8 cellular contexts compared by ENCODE assay signal in genomic region chr17:62995377-62995885, GRCh38. TPM values are rescaled to one million over a fixed set of nuclear protein-coding genes. Genes with fewer than 3 reads are reported as not detected.
A peak's percentile ranks its signal among the peaks of the same experiment; 100 is the strongest.
DNase-seq lines count a peak whose midpoint lies in the region; ATAC-seq, FAIRE-seq and TF ChIP-seq lines count a peak whose summit lies in the region.

No MANE protein-coding gene starts in this region.

- RAD21 ChIA-PET in GM12878 (lab: Charles Lee; ENCODE audit: unreplicated experiment) = interaction anchor here (1.4 kb wide), 1 partner anchor 411 kb away, joined by 10 read pairs; no protein-coding TSS in a partner anchor

- TF ChIP-seq CTCF in GM12873 (IDR thresholded peaks at IDR 0.05; ENCODE audit: insufficient read depth, low read depth, low read length, missing control alignments) = peak; percentile 54
- TF ChIP-seq CTCF in GM12878 (IDR thresholded peaks at IDR 0.05 in 2 of 3, conservative IDR thresholded peaks at IDR 0.05 in 1 of 3; ENCODE audit: control insufficient read depth in 2 of 3, extremely low read depth in 1 of 3, insufficient read depth in 1 of 3, low read depth in 3 of 3, low read length in 3 of 3) = peak; percentile 46 to 57 (median 49)
- peak; percentile 63 for TF ChIP-seq CTCF in HepG2 (CRISPR knock-in tag; IDR thresholded peaks at IDR 0.05)

- H3K4me1 ChIP-seq in GM12878 (ENCODE audit: control insufficient read depth, insufficient read depth, low read length) (no peaks in the 10 kb centered on the region), HepG2 (ENCODE audit: insufficient read depth, low read length) (no peaks in the 10 kb centered on the region)

- H3K4me3 ChIP-seq in GM12878 (no peak overlapping the region), HepG2 (replicated peaks in 1 of 3; ENCODE audit: insufficient read depth in 1 of 3, low read depth in 2 of 3, low read length in 3 of 3) (no peak overlapping the region)

- peak; percentile 43 for TF ChIP-seq RAD21 in GM12878 (IDR thresholded peaks at IDR 0.05; ENCODE audit: insufficient read depth, low read depth, low read length)
- TF ChIP-seq RAD21 in HepG2 (CRISPR knock-in tag; IDR thresholded peaks at IDR 0.05) = no peak

- H3K27ac ChIP-seq in GM12878 (ENCODE audit: control insufficient read depth, insufficient read depth) (no peak overlapping the region), HepG2 (ENCODE audit: extremely low read length, insufficient read depth, low read length) (no peak overlapping the region)

- SMC1A ChIA-PET in GM12878 (lab: Charles Lee; ENCODE audit: uncharacterized antibody, unreplicated experiment) = interaction anchor here (1.0 to 1.9 kb wide), 2 partner anchors 411 to 414 kb away, joined by 4 to 11 read pairs; no protein-coding TSS in a partner anchor

- 52% methylated on average over 3 of the region's 3 CpGs for WGBS in GM12878 (ENCODE audit: insufficient coverage, insufficient replicate concordance, low lambda C conversion rate, missing lambda C conversion rate)
- WGBS in HepG2 (ENCODE audit: low lambda C conversion rate) = 62% methylated on average over 3 of the region's 3 CpGs

- H3K9me3 ChIP-seq in GM12878 (replicated peaks; ENCODE audit: control insufficient read depth, insufficient read depth, low read length) (no peaks in the 10 kb centered on the region), HepG2 (ENCODE audit: low read length) (no peaks in the 10 kb centered on the region)

- TF ChIP-seq EP300 in GM12878 (IDR thresholded peaks at IDR 0.05; ENCODE audit: borderline replicate concordance in 1 of 2, control insufficient read depth in 1 of 2, low read depth in 2 of 2, low read length in 2 of 2) (no peak), HepG2 (IDR thresholded peaks at IDR 0.05; ENCODE audit: low read depth in 2 of 2, low read length in 2 of 2) (no peak), HepG2 (CRISPR knock-in tag; IDR thresholded peaks at IDR 0.05; ENCODE audit: borderline replicate concordance) (no peak)

- CTCF ChIA-PET in GM12878 (lab: Yijun Ruan, JAX) (interaction anchor here (0.6 to 2.8 kb wide), 5 partner anchors 13 to 411 kb away, joined by 3 to 26 read pairs (median 3); no protein-coding TSS in a partner anchor), HepG2 (lab: Yijun Ruan, JAX; ENCODE audit: low intra/inter-chr PET ratio, low total read pairs) (interaction anchor here (1.2 to 1.7 kb wide), 2 partner anchors 410 to 412 kb away, joined by 4 to 11 read pairs; no protein-coding TSS in a partner anchor)

- TF ChIP-seq POLR2A in GM12878 (IDR thresholded peaks at IDR 0.05; ENCODE audit: low read depth, low read length) (no peak), HepG2 (IDR thresholded peaks at IDR 0.05; ENCODE audit: insufficient read depth in 1 of 2, low read depth in 2 of 2, low read length in 2 of 2) (no peak)

- H3K9ac ChIP-seq in GM12878 (ENCODE audit: control insufficient read depth, insufficient read depth, low read length) = no peak overlapping the region
- no peak overlapping the region for H3K9ac ChIP-seq in HepG2 (ENCODE audit: insufficient read depth, low read depth, low read length)

- BruUV-seq in GM12878 (replicated peaks; lab: Mats Ljungman, UMichigan) = no TSS peak
- BruUV-seq in HepG2 (replicated peaks; lab: Mats Ljungman, UMichigan) = no TSS peak

- in situ Hi-C loops in GM12878 (cut with MboI) (no loop called here), HepG2 (cut with HindIII; ENCODE audit: extremely low pct_ligation_motif_present, low pct_unique_long_range_greater_than_20kb) (no loop called here)

- DNase-seq in AG08396 (ENCODE audit: low spot score) (peak; percentile 26), NCI-H774 (lab: John Stamatoyannopoulos, UW) (peak; percentile 12), GM12878 (ENCODE audit: low read depth, low spot score) (no peak), HepG2 (ENCODE audit: low spot score) (peak; percentile 20), ureter (ENCODE audit: low spot score) (no peak)

- H3K27me3 ChIP-seq in GM12878 (replicated peaks in 1 of 2; ENCODE audit: control insufficient read depth in 2 of 2, insufficient read depth in 2 of 2, low read length in 1 of 2) = no peaks in the 10 kb centered on the region
- H3K27me3 ChIP-seq in HepG2 (ENCODE audit: control insufficient read depth in 1 of 2, insufficient read depth in 2 of 2, low read length in 2 of 2) = no peaks in the 10 kb centered on the region; a peak in 1 of 5 replicates

- H3K36me3 ChIP-seq in GM12878 (ENCODE audit: control insufficient read depth in 2 of 2, insufficient read depth in 2 of 2, low read length in 1 of 2) = no peaks in the 10 kb centered on the region
- H3K36me3 ChIP-seq in HepG2 (replicated peaks in 1 of 2; ENCODE audit: control insufficient read depth in 1 of 2, insufficient read depth in 2 of 2, low read length in 2 of 2) = no peaks in the 10 kb centered on the region

- FAIRE-seq in GM12878 (lab: Jason Lieb, UNC) (no peak), HepG2 (lab: Jason Lieb, UNC) (peak; percentile 28)

- ATAC-seq in GM12878 (peak; percentile 75), HepG2 (peak; percentile 88), HG03097 (IDR thresholded peaks at IDR 0.05; ENCODE audit: low FRiP score, unreplicated experiment) (no peak), GM21619 (IDR thresholded peaks at IDR 0.05; ENCODE audit: unreplicated experiment) (no peak)

- H3K4me2 ChIP-seq in GM12878 (ENCODE audit: control insufficient read depth, insufficient read depth) (no peak overlapping the region), HepG2 (ENCODE audit: low read depth, low read length) (no peak overlapping the region)

- POLR2A ChIA-PET in GM12878 (lab: Charles Lee) (no interaction called here), HepG2 (lab: Yijun Ruan, JAX) (no interaction called here)

- intact Hi-C loops in GM12878 (cut with micrococcal nuclease; ENCODE audit: unreplicated experiment) (loop anchor here (2.0 kb wide), 1 partner anchor 411 kb away; no protein-coding TSS in a partner anchor), HepG2 (cut with micrococcal nuclease; ENCODE audit: unreplicated experiment) (loop anchor here (1.0 kb wide), 1 partner anchor 411 kb away; no protein-coding TSS in a partner anchor)

- no peak overlapping the region for H2AFZ ChIP-seq in GM12878 (ENCODE audit: control insufficient read depth, low read depth, low read length)
- no peak overlapping the region for H2AFZ ChIP-seq in HepG2 (ENCODE audit: low read length)

- H4K20me1 ChIP-seq in GM12878 (ENCODE audit: control insufficient read depth, insufficient read depth) (no peaks in the 10 kb centered on the region), HepG2 (ENCODE audit: insufficient read depth, low read length) (no peaks in the 10 kb centered on the region)

- no peaks in the 10 kb centered on the region for H3K79me2 ChIP-seq in GM12878 (ENCODE audit: control insufficient read depth, insufficient read depth, low read length)
- H3K79me2 ChIP-seq in HepG2 (ENCODE audit: insufficient read depth, low read length) = no peaks in the 10 kb centered on the region

TF ChIP-seq in GM12878, 131 proteins besides CTCF, POLR2A, EP300 and RAD21 (continues in another document):
- TF ChIP-seq TAF1 (IDR thresholded peaks at IDR 0.05; ENCODE audit: borderline replicate concordance, low read depth, low read length) (no peak), SMC3 (IDR thresholded peaks at IDR 0.05; ENCODE audit: borderline replicate concordance, low read length) (peak; percentile 48; the same call in 1 of the 2 replicates)

TF ChIP-seq in HepG2, 621 proteins besides CTCF, POLR2A, EP300 and RAD21 (continues in another document):
- no peak for TF ChIP-seq ZEB1 (IDR thresholded peaks at IDR 0.05; ENCODE audit: insufficient replicate concordance, low read depth)
- peak; percentile 41 for TF ChIP-seq STAG1 (CRISPR knock-in tag; IDR thresholded peaks at IDR 0.05)

RNA-seq across cellular contexts. Expression of gene TANC2, which starts 29.4 kb away (rescaled TPM):
- total RNA-seq in GM12878 (2013; cell fraction: nucleolus; rRNA removed) = 1.2 and 1.3 TPM in 2 replicates
- total RNA-seq in GM12878 (2014; rRNA removed) (under 0.01 TPM in 2 replicates), GM12878 (2014; rRNA removed; fragmentation: Illumina TruSeq; extraction: Trizol) (0.05 and 0.09 TPM in 2 replicates), GM12878 (2021) (0.13 and 0.40 TPM in 2 replicates), HepG2 (2016; rRNA removed; fragmentation: Illumina TruSeq; extraction: Trizol) (0.06 and 0.20 TPM in 2 replicates), ureter (177 TPM)
- polyA plus RNA-seq in GM12878 (2011; ENCODE audit: low read depth) = 0.16 TPM
- polyA plus RNA-seq in GM12878 (2011; rRNA removed) (0.01 and 0.03 TPM in 2 replicates), GM12878 (2014; fragmentation: Illumina TruSeq; extraction: Trizol) (0.03 TPM in 2 replicates), GM12878 (2014; fragmentation: Nextera tagmentation; extraction: Ambion mirVana) (under 1 TPM in 1 of 2 experiments, not detected in 1; under 0.01 TPM), GM12878 (2014; rRNA removed) (0.04 and 0.08 TPM in 2 replicates), GM12878 (2016; fragmentation: Nextera tagmentation; extraction: Ambion mirVana) (under 1 TPM in 1 of 2 experiments, not detected in 1; 0.01 TPM), HepG2 (2011; rRNA removed) (0.08 and 0.61 TPM in 2 replicates)
- 0.01 and 0.02 TPM in 2 replicates for polyA plus RNA-seq in GM12878 (2011; cell fraction: cytosol; rRNA removed)
- polyA plus RNA-seq in GM12878 (2011; cell fraction: nucleus; rRNA removed) = 0.04 TPM in 2 replicates
- 0.12 and 0.20 TPM in 2 replicates for polyA plus RNA-seq in GM12878 (2012)
- polyA minus RNA-seq in GM12878 (2011; rRNA and poly(A)+ RNA removed) = 0.05 and 0.29 TPM in 2 replicates
- polyA minus RNA-seq in GM12878 (2011; cell fraction: cytosol; rRNA and poly(A)+ RNA removed) = 0.10 and 0.13 TPM in 2 replicates
- 0.19 and 1.2 TPM in 2 replicates for polyA minus RNA-seq in GM12878 (2011; cell fraction: nucleus; rRNA and poly(A)+ RNA removed)
- total RNA-seq in HepG2 (2016; cell fraction: cytosol; rRNA removed; fragmentation: Illumina TruSeq; extraction: Trizol; ENCODE audit: low read depth) = not detected in 2 replicates
- total RNA-seq in HepG2 (2016; cell fraction: insoluble cytoplasmic fraction; rRNA removed; fragmentation: Illumina TruSeq; extraction: Trizol) = 0.26 and 0.37 TPM in 2 replicates
- total RNA-seq in HepG2 (2016; cell fraction: membrane; rRNA removed; fragmentation: Illumina TruSeq; extraction: Trizol) = 0.21 and 0.62 TPM in 2 replicates
- 0.12 and 0.44 TPM in 2 replicates for total RNA-seq in HepG2 (2016; cell fraction: nucleus; rRNA removed; fragmentation: Illumina TruSeq; extraction: Trizol)
- polyA plus RNA-seq in HepG2 (2011; cell fraction: cytosol; rRNA removed) = 0.03 and 0.28 TPM in 2 replicates
- 0.16 and 0.17 TPM in 2 replicates for polyA plus RNA-seq in HepG2 (2011; cell fraction: nucleus; rRNA removed)
- 0.05 TPM in 2 replicates for polyA plus RNA-seq in HepG2 (2012)
- not detected in 2 replicates for polyA plus RNA-seq in HepG2 (2016; cell fraction: cytosol; fragmentation: Illumina TruSeq; extraction: Trizol; ENCODE audit: low read depth)
- 0.04 and 0.07 TPM in 2 replicates for polyA plus RNA-seq in HepG2 (2016; cell fraction: insoluble cytoplasmic fraction; fragmentation: Illumina TruSeq; extraction: Trizol; ENCODE audit: low read depth)
- 0.02 TPM in 2 replicates for polyA plus RNA-seq in HepG2 (2016; cell fraction: membrane; fragmentation: Illumina TruSeq; extraction: Trizol; ENCODE audit: low read depth)
- 0.08 and 0.17 TPM in 2 replicates for polyA plus RNA-seq in HepG2 (2016; cell fraction: nucleus; fragmentation: Illumina TruSeq; extraction: Trizol; ENCODE audit: insufficient read depth, low read depth)
- 0.34 and 379 TPM in 2 replicates for polyA minus RNA-seq in HepG2 (2011; rRNA and poly(A)+ RNA removed; ENCODE audit: low replicate concordance)
- polyA minus RNA-seq in HepG2 (2011; cell fraction: cytosol; rRNA and poly(A)+ RNA removed) = 0.09 and 0.10 TPM in 2 replicates
- polyA minus RNA-seq in HepG2 (2011; cell fraction: nucleus; rRNA and poly(A)+ RNA removed) = 1.2 and 2.3 TPM in 2 replicates

Comparison
In these comparisons a context has a peak if more than half of its experiments do, and no peak if none do; other contexts are left out.
1. DNase-seq: peak in AG08396 (single experiment), NCI-H774 (single experiment) and HepG2 (single experiment); none in GM12878 (single experiment) and ureter (single experiment).
2. ATAC-seq: peak in GM12878 (single experiment) and HepG2 (single experiment); none in HG03097 (single experiment) and GM21619 (single experiment).
3. RNA of gene TANC2, which starts 29.4 kb away (total RNA-seq): 177 TPM in ureter (single experiment); 0.06 to 0.62 TPM in HepG2 and under 0.01 to 1.3 TPM in GM12878; every median in the first group is over 10 times any median in the second.
4. Peak in every context shown above with its lines, with median percentiles within 50 percentile points of each other: CTCF ChIP-seq.